In the genomic region with DNA sequence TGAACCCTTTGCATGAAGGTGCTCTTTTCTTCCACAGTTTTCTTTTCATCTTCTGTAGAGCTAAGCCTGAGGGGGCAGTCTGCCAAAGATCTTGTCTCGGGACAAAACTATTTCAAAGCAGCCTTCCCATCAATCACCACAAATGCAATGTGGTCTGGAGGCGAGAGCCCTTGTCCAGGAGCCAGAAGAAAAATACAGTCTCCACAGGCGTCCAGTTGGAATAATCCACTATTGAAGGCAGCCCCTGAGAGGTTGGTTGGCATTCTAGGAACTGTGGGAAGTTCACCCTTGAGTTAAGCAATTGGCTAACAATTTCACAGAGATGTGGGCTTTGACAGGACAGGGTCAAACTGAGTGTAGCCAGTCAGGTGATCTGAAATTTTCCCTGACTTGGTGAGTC, we compare ENCODE assay signal across 12 cellular contexts.
DNase-seq lines count a peak whose midpoint lies in the region; ATAC-seq and TF ChIP-seq lines count a peak whose summit lies in the region.
"Had no signal": no experiment of that assay in that cellular context is flagged by ENCODE, and none has a peak within 500 bp of the region (broad histone marks: within the 10 kb centered on the region; RNA-seq: fewer than 3 reads in every experiment).

No MANE protein-coding gene starts in this region.

- H3K27ac ChIP-seq in fibroblast of lung (ENCODE audit: insufficient read depth, low read length) (no peak overlapping the region), MM.1S (ENCODE audit: low read length) (no peak overlapping the region)

- DNase-seq in BE2C, result peak; percentile 69
- peak; percentile 34 for DNase-seq in NCI-H446 treated with DMSO at 0.1 percent for 48 hours (lab: John Stamatoyannopoulos, UW)
- DNase-seq in fibroblast of lung (ENCODE audit: low read depth in 2 of 2), result peak; percentile 69 to 90
- DNase-seq in non-pigmented ciliary epithelial cell (ENCODE audit: low read depth), result peak; percentile 5
- no peak for DNase-seq in MM.1S
- DNase-seq in activated CD4-positive, alpha-beta T cell treated with anti-CD3 and anti-CD28 coated beads, Interleukin-2, amount 10 ng/mL, durations not matched to agents 7 days and 5 days, result no peak
- DNase-seq: activated effector memory CD4-positive, alpha-beta T cell treated with Interleukin-2 at 50 U/mL for 16 hours; NCI-H526; occipital lobe; stimulated activated CD4-positive, alpha-beta T cell treated with anti-CD3 and anti-CD28 coated beads, Interleukin-2, amount 100 ng/mL, for 24 hours had no signal

- H3K27me3 Mint-ChIP-seq in activated CD4-positive, alpha-beta T cell treated with anti-CD3 and anti-CD28 coated beads, Interleukin-2, amount 10 ng/mL, durations not matched to agents 7 days and 5 days, result no peaks in the 10 kb centered on the region

- H3F3A ChIP-seq in MM.1S (ENCODE audit: insufficient read depth, low read length), result no peaks in the 10 kb centered on the region

- H2AFZ ChIP-seq in fibroblast of lung (ENCODE audit: low read length) (no peak overlapping the region), MM.1S (ENCODE audit: low read length) (no peak overlapping the region)

- H3K4me3 ChIP-seq in BE2C (ENCODE audit: low read depth, low read length) (0 out of 2 replicates have a peak overlapping the region, but pooled peaks have one; percentile 5), fibroblast of lung (replicated peaks in 1 of 4; ENCODE audit: control extremely low read depth in 1 of 4, insufficient read depth in 1 of 4, low read depth in 3 of 4, low read length in 4 of 4) (no peak overlapping the region), MM.1S (ENCODE audit: low read length) (no peak overlapping the region)

- H3K9me3 Mint-ChIP-seq in activated CD4-positive, alpha-beta T cell treated with anti-CD3 and anti-CD28 coated beads, Interleukin-2, amount 10 ng/mL, durations not matched to agents 7 days and 5 days, result no peaks in the 10 kb centered on the region

- H3K27me3 ChIP-seq in BE2C (no peaks in the 10 kb centered on the region), fibroblast of lung (ENCODE audit: control insufficient read depth, insufficient read depth, low read length) (no peaks in the 10 kb centered on the region), MM.1S (replicated peaks; ENCODE audit: insufficient read depth, low read length) (no peaks in the 10 kb centered on the region)

- H3K4me2 ChIP-seq in fibroblast of lung (ENCODE audit: extremely low read depth, insufficient read depth, low read length), result no peak overlapping the region
- no peak overlapping the region for H3K4me2 ChIP-seq in MM.1S (ENCODE audit: low read depth, low read length)

- POLR2A ChIA-PET in activated CD4-positive, alpha-beta T cell treated with anti-CD3 and anti-CD28 coated beads, Interleukin-2, amount 10 ng/mL, durations not matched to agents 7 days and 5 days (lab: Charles Lee), result no interaction called here

- no peak overlapping the region for H3K27ac Mint-ChIP-seq in activated CD4-positive, alpha-beta T cell treated with anti-CD3 and anti-CD28 coated beads, Interleukin-2, amount 10 ng/mL, durations not matched to agents 7 days and 5 days

- H3K4me1 ChIP-seq in BE2C (peaks cover 37% of the 10 kb centered on the region), fibroblast of lung (ENCODE audit: control insufficient read depth, extremely low read depth, insufficient read depth, low read length) (no peaks in the 10 kb centered on the region), MM.1S (ENCODE audit: low read length) (no peaks in the 10 kb centered on the region)

- H3K9me2 ChIP-seq in MM.1S (replicated peaks; ENCODE audit: insufficient read depth, low read length), result no peaks in the 10 kb centered on the region

- no peaks in the 10 kb centered on the region for H3K4me1 Mint-ChIP-seq in activated CD4-positive, alpha-beta T cell treated with anti-CD3 and anti-CD28 coated beads, Interleukin-2, amount 10 ng/mL, durations not matched to agents 7 days and 5 days

- H3K79me2 ChIP-seq in fibroblast of lung (ENCODE audit: control insufficient read depth, insufficient read depth, low read length), result no peaks in the 10 kb centered on the region
- no peaks in the 10 kb centered on the region for H3K79me2 ChIP-seq in MM.1S (ENCODE audit: low read length)

- peaks cover 3% of the 10 kb centered on the region; the same call in 1 of the 2 replicates for H3K36me3 ChIP-seq in BE2C
- no peaks in the 10 kb centered on the region for H3K36me3 ChIP-seq in fibroblast of lung (ENCODE audit: control insufficient read depth, insufficient read depth, low read length)
- no peaks in the 10 kb centered on the region for H3K36me3 ChIP-seq in MM.1S (replicated peaks; ENCODE audit: insufficient read depth, low read length)

- H3K4me3 Mint-ChIP-seq in activated CD4-positive, alpha-beta T cell treated with anti-CD3 and anti-CD28 coated beads, Interleukin-2, amount 10 ng/mL, durations not matched to agents 7 days and 5 days, result no peak overlapping the region

- ATAC-seq in GM19397 (IDR thresholded peaks at IDR 0.05; ENCODE audit: unreplicated experiment) (no peak), HG02884 (IDR thresholded peaks at IDR 0.05; ENCODE audit: unreplicated experiment) (no peak)

- CTCF ChIA-PET in activated CD4-positive, alpha-beta T cell treated with anti-CD3 and anti-CD28 coated beads, Interleukin-2, amount 10 ng/mL, durations not matched to agents 7 days and 5 days (lab: Charles Lee), result no interaction called here

- H4K20me1 ChIP-seq in fibroblast of lung (ENCODE audit: control insufficient read depth, extremely low read depth, insufficient read depth, low read length) (no peaks in the 10 kb centered on the region), MM.1S (ENCODE audit: insufficient read depth, low read length) (no peaks in the 10 kb centered on the region)

- H3K9ac ChIP-seq in fibroblast of lung (ENCODE audit: insufficient read depth, low read length) (no peak overlapping the region), MM.1S (ENCODE audit: low read length) (no peak overlapping the region)

- no peaks in the 10 kb centered on the region for H3K36me3 Mint-ChIP-seq in activated CD4-positive, alpha-beta T cell treated with anti-CD3 and anti-CD28 coated beads, Interleukin-2, amount 10 ng/mL, durations not matched to agents 7 days and 5 days (ENCODE audit: low read depth)

- TF ChIP-seq CTCF in BE2C (IDR thresholded peaks at IDR 0.05; ENCODE audit: low read depth, low read length) (0 out of 2 replicates have a peak, but pooled peaks have one; percentile 3), fibroblast of lung (conservative IDR thresholded peaks at IDR 0.05 in 1 of 2, IDR thresholded peaks at IDR 0.05 in 1 of 2; ENCODE audit: low read depth in 1 of 2, low read length in 2 of 2) (no peak), MM.1S (IDR thresholded peaks at IDR 0.05; ENCODE audit: low read length) (no peak)

- H3K9me3 ChIP-seq in BE2C (no peaks in the 10 kb centered on the region), fibroblast of lung (ENCODE audit: control insufficient read depth, insufficient read depth, low read depth, low read length) (no peaks in the 10 kb centered on the region), MM.1S (replicated peaks; ENCODE audit: insufficient read depth, low read length) (no peaks in the 10 kb centered on the region)

Comparison
In these comparisons a context has a peak if more than half of its experiments do, and no peak if none do; other contexts are left out.
1. DNase-seq: peak in BE2C (single experiment), NCI-H446 treated with DMSO at 0.1 percent for 48 hours (single experiment), fibroblast of lung (2 of 2) and non-pigmented ciliary epithelial cell (single experiment); none in MM.1S (single experiment) and activated CD4-positive, alpha-beta T cell treated with anti-CD3 and anti-CD28 coated beads, Interleukin-2, amount 10 ng/mL, durations not matched to agents 7 days and 5 days (single experiment).